ENCODE assay signal across 19 cellular contexts in genomic region chr3:117103645-117104044, GRCh38.
DNase-seq lines count a peak whose midpoint lies in the region; ATAC-seq, FAIRE-seq and TF ChIP-seq lines count a peak whose summit lies in the region.
"Had no signal": no experiment of that assay in that cellular context is flagged by ENCODE, and none has a peak within 500 bp of the region (broad histone marks: within the 10 kb centered on the region; RNA-seq: fewer than 3 reads in every experiment).

No MANE protein-coding gene starts in this region.

- H3K4me1 ChIP-seq in right lobe of liver = no peaks in the 10 kb centered on the region
- H3K4me1 ChIP-seq in suprapubic skin = no peaks in the 10 kb centered on the region
- H3K4me1 ChIP-seq: gastrocnemius medialis, psoas muscle had no signal

- FAIRE-seq in bronchial epithelial cell (lab: Jason Lieb, UNC) = no peak
- FAIRE-seq: GM12891 had no signal

- H3K27ac ChIP-seq in right lobe of liver (no peak overlapping the region), suprapubic skin (no peak overlapping the region)
- H3K27ac ChIP-seq: gastrocnemius medialis, KMS-11, psoas muscle had no signal

- TF ChIP-seq POLR2A in right lobe of liver (IDR thresholded peaks at IDR 0.05) (no peak), suprapubic skin (IDR thresholded peaks at IDR 0.05) (no peak)

- DNase-seq in AG10803 (ENCODE audit: low read depth) = peak; percentile 24
- peak; percentile 3 for DNase-seq in H4 (ENCODE audit: low spot score)
- DNase-seq in bronchial epithelial cell (ENCODE audit: low read depth) = no peak
- DNase-seq in right lobe of liver = no peak
- DNase-seq in GDM1 (lab: John Stamatoyannopoulos, UW) = no peak
- DNase-seq in suprapubic skin (ENCODE audit: low spot score in 2 of 2) = no peak
- no peak for DNase-seq in NCI-H146 (lab: John Stamatoyannopoulos, UW)
- DNase-seq: activated CD4-positive, alpha-beta T cell treated with anti-CD3 and anti-CD28 coated beads for 1 hour; COR-L47; cortex of kidney; gastrocnemius medialis; left cardiac atrium; NCI-H1930; psoas muscle; stimulated activated CD4-positive, alpha-beta T cell treated with anti-CD3 and anti-CD28 coated beads, Interleukin-12 subunit alpha, Interleukin-12 subunit beta, amount 100 ng/mL, for 4 hours; T1000 had no signal

- H3K4me3 ChIP-seq in AG10803 (ENCODE audit: low read length) (no peak overlapping the region), bronchial epithelial cell (ENCODE audit: low read depth, low read length) (no peak overlapping the region), right lobe of liver (no peak overlapping the region), suprapubic skin (no peak overlapping the region)
- H3K4me3 ChIP-seq: gastrocnemius medialis, psoas muscle had no signal

- ATAC-seq in right lobe of liver = peak in 3 of 4 donors; percentile 32 to 41 (median 38)
- ATAC-seq in HG03045 (IDR thresholded peaks at IDR 0.05; ENCODE audit: unreplicated experiment) = no peak
- ATAC-seq: gastrocnemius medialis, left cardiac atrium, psoas muscle had no signal

- TF ChIP-seq EP300 in suprapubic skin (IDR thresholded peaks at IDR 0.05) = no peak

- intact Hi-C loops in right lobe of liver (cut with DNase I) = no loop called here

- no peaks in the 10 kb centered on the region for H3K36me3 ChIP-seq in bronchial epithelial cell (ENCODE audit: control insufficient read depth, insufficient read depth, low read length)
- H3K36me3 ChIP-seq in right lobe of liver = no peaks in the 10 kb centered on the region
- no peaks in the 10 kb centered on the region for H3K36me3 ChIP-seq in suprapubic skin
- H3K36me3 ChIP-seq: gastrocnemius medialis had no signal

- 65% methylated on average over 5 of the region's 5 CpGs for WGBS in right lobe of liver (ENCODE audit: insufficient coverage, low coverage, low lambda C conversion rate, missing lambda C conversion rate)
- 61% methylated on average over 5 of the region's 5 CpGs for WGBS in suprapubic skin

- H3K27me3 ChIP-seq in bronchial epithelial cell (ENCODE audit: control insufficient read depth, insufficient read depth, low read length) = no peaks in the 10 kb centered on the region
- H3K27me3 ChIP-seq in right lobe of liver = no peaks in the 10 kb centered on the region
- no peaks in the 10 kb centered on the region for H3K27me3 ChIP-seq in suprapubic skin
- H3K27me3 ChIP-seq: gastrocnemius medialis had no signal

- TF ChIP-seq CTCF in AG10803 (conservative IDR thresholded peaks at IDR 0.05; ENCODE audit: low read length) (peak; percentile 28; the same call in 1 of the 2 replicates), bronchial epithelial cell (IDR thresholded peaks at IDR 0.05; ENCODE audit: insufficient read depth, low read length, severe bottlenecking) (peak; percentile 3), right lobe of liver (IDR thresholded peaks at IDR 0.05) (peak in 3 of 4 donors; percentile 8 to 26 (median 18)), suprapubic skin (IDR thresholded peaks at IDR 0.05) (no peak)

- H3K9me3 ChIP-seq in right lobe of liver (no peaks in the 10 kb centered on the region), suprapubic skin (no peaks in the 10 kb centered on the region)
- H3K9me3 ChIP-seq: gastrocnemius medialis had no signal

Comparison
In these comparisons a context has a peak if more than half of its experiments do, and no peak if none do; other contexts are left out.
1. DNase-seq: peak in AG10803 (single experiment) and H4 (single experiment); none in bronchial epithelial cell (single experiment), right lobe of liver (0 of 3), GDM1 (single experiment), suprapubic skin (0 of 2) and NCI-H146 (single experiment).
2. CTCF ChIP-seq: peak in AG10803 (single experiment), bronchial epithelial cell (single experiment) and right lobe of liver (3 of 4); none in suprapubic skin (0 of 2).